In genomic region chr14:77069551-77069950, GRCh38 we compare ENCODE assay signal across 18 cellular contexts.
"Had no signal": no experiment of that assay in that cellular context is flagged by ENCODE, and none has a peak within 500 bp of the region (broad histone marks: within the 10 kb centered on the region; RNA-seq: fewer than 3 reads in every experiment).

No MANE protein-coding gene starts in this region.

- H3K27ac ChIP-seq: ascending aorta had no signal

- DNase-seq: activated CD4-positive, alpha-beta T cell treated with anti-CD3 and anti-CD28 coated beads, Interleukin-2, amount 10 ng/mL, durations not matched to agents 7 days and 5 days; activated CD8-positive, alpha-beta memory T cell treated with anti-CD3 and anti-CD28 coated beads, Interleukin-2, amount 50 U/mL, for 4 hours; activated T-cell treated with anti-CD3 and anti-CD28 coated beads, Interleukin-2, amount 50 U/mL, for 4 hours; dermis blood vessel endothelial cell; effector memory CD8-positive, alpha-beta T cell; esophagus squamous epithelium; hippocampal formation; mammary epithelial cell; naive thymus-derived CD4-positive, alpha-beta T cell; stimulated activated CD4-positive, alpha-beta T cell treated with anti-CD3 and anti-CD28 coated beads, Interleukin-12 subunit alpha, Interleukin-12 subunit beta, amount 100 ng/mL, for 4 hours; stimulated activated CD4-positive, alpha-beta T cell treated with anti-CD3 and anti-CD28 coated beads, Interleukin-2, amount 100 ng/mL, for 24 hours; stimulated activated naive CD8-positive, alpha-beta T cell treated with anti-CD3 and anti-CD28 coated beads, Interleukin-15, Interleukin-2, amounts not matched to agents 100 U/mL and 50 U/mL, for 24 hours; trophoblast cell had no signal

- H3K36me3 ChIP-seq: ascending aorta, breast epithelium, esophagus squamous epithelium had no signal

- FAIRE-seq: islet of Langerhans had no signal

- ATAC-seq: activated CD4-positive, CD25-positive, alpha-beta regulatory T cell treated with anti-CD3 and anti-CD28 coated beads, Interleukin-2, amount 50 U/mL, for 24 hours; activated T-cell treated with anti-CD3 and anti-CD28 coated beads, Interleukin-2, amount 50 U/mL, for 4 hours; effector memory CD8-positive, alpha-beta T cell; naive thymus-derived CD4-positive, alpha-beta T cell; stimulated activated naive CD8-positive, alpha-beta T cell treated with anti-CD3 and anti-CD28 coated beads, Interleukin-15, Interleukin-2, amounts not matched to agents 100 U/mL and 50 U/mL, for 24 hours had no signal

- H2AFZ ChIP-seq: parathyroid adenoma had no signal

- H3K9me3 ChIP-seq: ascending aorta, breast epithelium, esophagus squamous epithelium had no signal

- H3K27me3 ChIP-seq: ascending aorta, breast epithelium, esophagus squamous epithelium had no signal

- H3K9ac ChIP-seq: parathyroid adenoma had no signal

- H3K4me3 ChIP-seq: ascending aorta, breast epithelium, esophagus squamous epithelium had no signal
